17 cellular contexts compared by ENCODE assay signal in genomic region chr10:35949820-35950219, GRCh38.
DNase-seq lines count a peak whose midpoint lies in the region; ATAC-seq and TF ChIP-seq lines count a peak whose summit lies in the region.
"Had no signal": no experiment of that assay in that cellular context is flagged by ENCODE, and none has a peak within 500 bp of the region (broad histone marks: within the 10 kb centered on the region; RNA-seq: fewer than 3 reads in every experiment).

No MANE protein-coding gene starts in this region.

- H3K9me3 ChIP-seq in neural cell (ENCODE audit: low read length) (no peaks in the 10 kb centered on the region), T-helper 17 cell (ENCODE audit: control insufficient read depth, low read length, poor library complexity, severe bottlenecking) (no peaks in the 10 kb centered on the region)
- H3K9me3 ChIP-seq in CD4-positive, alpha-beta T cell (ENCODE audit: control insufficient read depth, low read length): no peaks in the 10 kb centered on the region

- H3K9me3 Mint-ChIP-seq in WTC11 (no peaks in the 10 kb centered on the region), glutamatergic neuron (ENCODE audit: unreplicated experiment) (no peaks in the 10 kb centered on the region)
- no peaks in the 10 kb centered on the region for H3K9me3 Mint-ChIP-seq in CD4-positive, alpha-beta T cell
- H3K9me3 Mint-ChIP-seq: HFFc6 had no signal

- no peak overlapping the region for H2AFZ ChIP-seq in neural cell (ENCODE audit: low read depth, low read length)

- no peak overlapping the region for H3K9ac ChIP-seq in neural cell (ENCODE audit: low read length)

- H3K4me1 Mint-ChIP-seq in WTC11: peaks cover 35% of the 10 kb centered on the region
- peaks cover 12% of the 10 kb centered on the region for H3K4me1 Mint-ChIP-seq in glutamatergic neuron (ENCODE audit: low read depth, unreplicated experiment)
- H3K4me1 Mint-ChIP-seq in T-helper 17 cell: no peaks in the 10 kb centered on the region
- no peaks in the 10 kb centered on the region for H3K4me1 Mint-ChIP-seq in CD4-positive, alpha-beta T cell (ENCODE audit: low read depth)
- H3K4me1 Mint-ChIP-seq: IgD-negative memory B cell had no signal

- H3K36me3 Mint-ChIP-seq in WTC11 (no peaks in the 10 kb centered on the region), glutamatergic neuron (ENCODE audit: unreplicated experiment) (no peaks in the 10 kb centered on the region), T-helper 17 cell (ENCODE audit: low read depth) (no peaks in the 10 kb centered on the region)
- H3K36me3 Mint-ChIP-seq in CD4-positive, alpha-beta T cell (ENCODE audit: low read depth): no peaks in the 10 kb centered on the region
- H3K36me3 Mint-ChIP-seq: IgD-negative memory B cell had no signal

- H3K36me3 ChIP-seq in neural cell (ENCODE audit: insufficient read depth, low read length): no peaks in the 10 kb centered on the region

- DNase-seq in WTC11 (ENCODE audit: low spot score) (no peak), glutamatergic neuron (no peak), T-helper 17 cell (no peak), coronary artery (ENCODE audit: low spot score) (no peak)
- no peak for DNase-seq in CD4-positive, alpha-beta T cell
- DNase-seq: AML-193, DMS79 treated with DMSO at 0.1 percent for 48 hours, HFFc6, Karpas-422, NCI-H1417 treated with DMSO at 0.1 percent for 48 hours, NCI-H187 treated with DMSO at 0.1 percent for 48 hours, NCI-H226, NCI-H524 treated with DMSO at 0.1 percent for 48 hours had no signal

- TF ChIP-seq CTCF in WTC11 (IDR thresholded peaks at IDR 0.05) (no peak), glutamatergic neuron (IDR thresholded peaks at IDR 0.05; ENCODE audit: partially characterized antibody, unreplicated experiment) (no peak), neural cell (IDR thresholded peaks at IDR 0.05; ENCODE audit: poor library complexity, severe bottlenecking) (no peak), coronary artery (IDR thresholded peaks at IDR 0.05) (no peak)
- no peak for TF ChIP-seq CTCF in CD4-positive, alpha-beta T cell (IDR thresholded peaks at IDR 0.05)

- ATAC-seq in WTC11 (peak; percentile 81), HG03432 (IDR thresholded peaks at IDR 0.05; ENCODE audit: unreplicated experiment) (no peak), T-helper 17 cell (no peak)
- ATAC-seq in CD4-positive, alpha-beta T cell (ENCODE audit: poor library complexity): no peak

- no peak for TF ChIP-seq RAD21 in neural cell (conservative IDR thresholded peaks at IDR 0.05)

- peak overlapping the region; percentile 38 for H3K4me2 ChIP-seq in neural cell (ENCODE audit: low read length)

- H3K27me3 Mint-ChIP-seq in WTC11 (ENCODE audit: low read depth): peaks cover 14% of the 10 kb centered on the region
- no peaks in the 10 kb centered on the region for H3K27me3 Mint-ChIP-seq in glutamatergic neuron (ENCODE audit: unreplicated experiment)
- no peaks in the 10 kb centered on the region for H3K27me3 Mint-ChIP-seq in T-helper 17 cell
- no peaks in the 10 kb centered on the region for H3K27me3 Mint-ChIP-seq in CD4-positive, alpha-beta T cell
- H3K27me3 Mint-ChIP-seq: IgD-negative memory B cell had no signal

- CTCF ChIA-PET in WTC11 (lab: Charles Lee): interaction anchor here (0.7 kb wide), 1 partner anchor 15 kb away, joined by 3 read pairs; no protein-coding TSS in a partner anchor
- CTCF ChIA-PET in CD4-positive, alpha-beta T cell (lab: Charles Lee): no interaction called here

- intact Hi-C loops in CD4-positive, alpha-beta T cell (cut with DNase I, micrococcal nuclease): no loop called here

- H3K27me3 ChIP-seq in neural cell (ENCODE audit: insufficient read depth, low read depth, low read length): no peaks in the 10 kb centered on the region
- H3K27me3 ChIP-seq in CD4-positive, alpha-beta T cell (ENCODE audit: control insufficient read depth, insufficient read depth, low read length): no peaks in the 10 kb centered on the region

- H3K27ac Mint-ChIP-seq in WTC11 (no peak overlapping the region), glutamatergic neuron (ENCODE audit: unreplicated experiment) (no peak overlapping the region), T-helper 17 cell (no peak overlapping the region)
- H3K27ac Mint-ChIP-seq in CD4-positive, alpha-beta T cell: no peak overlapping the region
- H3K27ac Mint-ChIP-seq: HFFc6, IgD-negative memory B cell had no signal

- POLR2A ChIA-PET in WTC11 (lab: Charles Lee): no interaction called here
- POLR2A ChIA-PET in CD4-positive, alpha-beta T cell (lab: Charles Lee): no interaction called here

- H3F3A ChIP-seq in neural cell (ENCODE audit: insufficient read depth, low read length, poor library complexity, severe bottlenecking): peaks cover 4% of the 10 kb centered on the region

- no peak overlapping the region for H3K27ac ChIP-seq in neural cell (ENCODE audit: low read length)
- no peak overlapping the region for H3K27ac ChIP-seq in CD4-positive, alpha-beta T cell (ENCODE audit: low read depth, low read length)
- no peak overlapping the region for H3K27ac ChIP-seq in coronary artery
- H3K27ac ChIP-seq: C4-2B had no signal

- no peaks in the 10 kb centered on the region for H4K20me1 ChIP-seq in neural cell (ENCODE audit: insufficient read depth)

- H3K79me2 ChIP-seq in neural cell (replicated peaks; ENCODE audit: insufficient read depth, low read length): no peaks in the 10 kb centered on the region

- peak overlapping the region; percentile 58 for H3K4me3 ChIP-seq in neural cell (ENCODE audit: low read length)
- no peak overlapping the region for H3K4me3 ChIP-seq in coronary artery

- H3K4me3 Mint-ChIP-seq in WTC11 (no peak overlapping the region; the same call in 1 of the 2 replicates), glutamatergic neuron (ENCODE audit: unreplicated experiment) (peak overlapping the region; percentile 54), T-helper 17 cell (no peak overlapping the region)
- H3K4me3 Mint-ChIP-seq in CD4-positive, alpha-beta T cell: no peak overlapping the region
- H3K4me3 Mint-ChIP-seq: HFFc6, IgD-negative memory B cell had no signal

- no peak for TF ChIP-seq EP300 in neural cell (conservative IDR thresholded peaks at IDR 0.05; ENCODE audit: poor library complexity, severe bottlenecking)

- no peaks in the 10 kb centered on the region for H3K9me2 ChIP-seq in neural cell (ENCODE audit: insufficient read depth, low read length)

TF ChIP-seq in WTC11, 78 proteins besides CTCF, POLR2A, EP300 and RAD21:
- TF ChIP-seq FOXK1 (CRISPR knock-in tag; IDR thresholded peaks at IDR 0.05): 0 out of 2 replicates have a peak, but pooled peaks have one; percentile 20
- TF ChIP-seq E2F4 (CRISPR knock-in tag; IDR thresholded peaks at IDR 0.05; ENCODE audit: borderline replicate concordance, low read depth): no peak
TF ChIP-seq in WTC11: peak in this region for 1.

TF ChIP-seq in neural cell, 6 proteins besides CTCF, POLR2A, EP300 and RAD21:
- TF ChIP-seq SMC3 (conservative IDR thresholded peaks at IDR 0.05; ENCODE audit: poor library complexity) (no peak), MXI1 (conservative IDR thresholded peaks at IDR 0.05; ENCODE audit: poor library complexity, severe bottlenecking) (no peak), POLR2AphosphoS5 (IDR thresholded peaks at IDR 0.05) (no peak), REST (IDR thresholded peaks at IDR 0.05; ENCODE audit: borderline replicate concordance) (no peak), EZH2 (IDR thresholded peaks at IDR 0.05; ENCODE audit: borderline replicate concordance, insufficient read depth, low read length, poor library complexity, severe bottlenecking) (no peak)
